Comparison of ENCODE assay signal across 9 cellular contexts in the genomic region with DNA sequence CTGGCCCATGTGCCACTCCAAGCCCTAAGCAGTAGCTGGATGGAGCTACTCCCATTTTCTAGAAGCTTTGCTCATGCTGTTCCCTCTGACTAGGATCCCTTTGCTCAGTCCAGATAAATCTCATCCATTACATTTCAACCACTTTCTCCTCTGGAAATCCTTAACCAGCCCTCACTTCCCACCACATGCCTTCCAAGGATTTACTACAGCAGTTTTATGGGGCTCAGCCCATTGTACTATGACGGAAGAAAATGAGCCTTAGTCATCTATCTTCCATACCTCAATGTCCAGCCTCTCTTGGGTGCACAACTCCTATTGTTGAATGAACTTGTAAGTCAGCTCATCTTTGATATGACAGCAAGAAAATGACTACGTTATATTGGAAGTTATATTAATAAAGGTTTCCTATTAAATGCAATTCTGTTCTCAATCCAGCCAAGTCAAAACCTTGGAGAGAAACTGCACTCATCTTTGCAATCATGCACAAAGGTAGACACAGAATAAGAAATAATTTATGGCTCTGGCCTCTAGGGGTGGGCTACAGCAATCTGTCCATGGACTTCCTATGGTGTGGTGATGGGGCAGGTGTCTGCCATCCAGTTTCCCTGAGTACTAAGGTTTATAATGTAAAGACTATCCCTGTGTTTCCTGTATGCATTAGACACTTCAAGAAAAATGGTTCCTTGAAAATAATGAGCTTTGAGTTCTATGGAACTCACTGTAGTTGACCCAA. TPM values are rescaled to one million over a fixed set of nuclear protein-coding genes. Genes with fewer than 3 reads are reported as not detected.
DNase-seq lines count a peak whose midpoint lies in the region; ATAC-seq, FAIRE-seq and TF ChIP-seq lines count a peak whose summit lies in the region.
"Had no signal": no experiment of that assay in that cellular context is flagged by ENCODE, and none has a peak within 500 bp of the region (broad histone marks: within the 10 kb centered on the region; RNA-seq: fewer than 3 reads in every experiment).

No MANE protein-coding gene starts in this region.

- 73% methylated on average over 2 of the region's 2 CpGs for WGBS in A549 (ENCODE audit: missing lambda C conversion rate)
- 87 to 88% methylated on average over 2 of the region's 2 CpGs for WGBS in upper lobe of left lung, 2 donors

- DNase-seq in A549 (ENCODE audit: low read depth in 1 of 2, low spot score in 1 of 2) (peak; percentile 19 to 37), NCI-H748 treated with DMSO at 0.1 percent for 48 hours (lab: John Stamatoyannopoulos, UW) (peak; percentile 26), fibroblast of the aortic adventitia (ENCODE audit: low read depth) (peak; percentile 40), upper lobe of left lung (no peak), SKM-1 treated with dmso at 0.1 percent for 144 hours (lab: John Stamatoyannopoulos, UW; ENCODE audit: unreplicated experiment) (no peak)
- no peak for DNase-seq in activated CD8-positive, alpha-beta memory T cell treated with anti-CD3 and anti-CD28 coated beads for 24 hours
- DNase-seq in activated effector memory CD4-positive, alpha-beta T cell treated with anti-CD3 and anti-CD28 coated beads, Interleukin-2, amount 50 U/mL, for 16 hours = no peak

- no peak overlapping the region for H3K4me2 ChIP-seq in A549

- TF ChIP-seq EP300 in A549 (IDR thresholded peaks at IDR 0.05) (no peak), upper lobe of left lung (IDR thresholded peaks at IDR 0.05) (no peak)

- H3K36me3 ChIP-seq in upper lobe of left lung = no peaks in the 10 kb centered on the region
- H3K36me3 ChIP-seq: neutrophil had no signal

- no peak overlapping the region for H3K4me3 ChIP-seq in A549
- no peak overlapping the region for H3K4me3 ChIP-seq in fibroblast of the aortic adventitia (ENCODE audit: low read depth, low read length)
- no peak overlapping the region for H3K4me3 ChIP-seq in upper lobe of left lung

- ATAC-seq in A549 = 0 out of 6 replicates have a peak, but pooled peaks of 1 of the 2 experiments have one; percentile 34
- ATAC-seq in upper lobe of left lung (ENCODE audit: low FRiP score in 2 of 2) = no peak

- no peak for FAIRE-seq in A549 (lab: Jason Lieb, UNC)

- peaks cover 35% of the 10 kb centered on the region for H3K4me1 ChIP-seq in A549
- peaks cover 10 to 27% (median 16%) of the 10 kb centered on the region in 4 donors for H3K4me1 ChIP-seq in upper lobe of left lung

- POLR2A ChIA-PET in A549 (lab: Yijun Ruan, JAX) = no interaction called here

- TF ChIP-seq RAD21 in A549 (conservative IDR thresholded peaks at IDR 0.05 in 1 of 2, IDR thresholded peaks at IDR 0.05 in 1 of 2) = no peak

- H3K9me3 ChIP-seq in A549 = no peaks in the 10 kb centered on the region
- no peaks in the 10 kb centered on the region for H3K9me3 ChIP-seq in upper lobe of left lung
- H3K9me3 ChIP-seq: neutrophil had no signal

- peak overlapping the region in 1 of 2 experiments; percentile 84; a peak in 2 of 6 replicates for H3K27ac ChIP-seq in A549
- no peak overlapping the region for H3K27ac ChIP-seq in upper lobe of left lung
- H3K27ac ChIP-seq: neutrophil had no signal

- TF ChIP-seq POLR2A in A549 (IDR thresholded peaks at IDR 0.05; ENCODE audit: low read length) = no peak
- no peak for TF ChIP-seq POLR2A in upper lobe of left lung (IDR thresholded peaks at IDR 0.05)

- CTCF ChIA-PET in A549 (lab: Yijun Ruan, JAX) = interaction anchor here (1.7 kb wide), 1 partner anchor 20 kb away, joined by 4 read pairs; no protein-coding TSS in a partner anchor

- no peaks in the 10 kb centered on the region for H3K27me3 ChIP-seq in upper lobe of left lung

- no peak; the same call in 2 of the 3 replicates for TF ChIP-seq CTCF in A549 (IDR thresholded peaks at IDR 0.05)
- TF ChIP-seq CTCF in GM12873 (IDR thresholded peaks at IDR 0.05; ENCODE audit: insufficient read depth, low read depth, low read length, missing control alignments) = peak; percentile 73
- TF ChIP-seq CTCF in fibroblast of the aortic adventitia (IDR thresholded peaks at IDR 0.05; ENCODE audit: insufficient read depth, low read length) = peak; percentile 0
- TF ChIP-seq CTCF in upper lobe of left lung (IDR thresholded peaks at IDR 0.05) = no peak

TF ChIP-seq in A549, 52 proteins besides CTCF, POLR2A, EP300 and RAD21:
- no peak for TF ChIP-seq MAFK (IDR thresholded peaks at IDR 0.05; ENCODE audit: partially characterized antibody)
- no peak for TF ChIP-seq FOSB (CRISPR knock-in tag; IDR thresholded peaks at IDR 0.05)
- TF ChIP-seq, protein P1, sequence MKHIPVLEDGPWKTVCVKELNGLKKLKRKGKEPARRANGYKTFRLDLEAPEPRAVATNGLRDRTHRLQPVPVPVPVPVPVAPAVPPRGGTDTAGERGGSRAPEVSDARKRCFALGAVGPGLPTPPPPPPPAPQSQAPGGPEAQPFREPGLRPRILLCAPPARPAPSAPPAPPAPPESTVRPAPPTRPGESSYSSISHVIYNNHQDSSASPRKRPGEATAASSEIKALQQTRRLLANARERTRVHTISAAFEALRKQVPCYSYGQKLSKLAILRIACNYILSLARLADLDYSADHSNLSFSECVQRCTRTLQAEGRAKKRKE (CRISPR knock-in tag; IDR thresholded peaks at IDR 0.05; ENCODE audit: low read depth) = no peak
- TF ChIP-seq CHD4 (IDR thresholded peaks at IDR 0.05; ENCODE audit: borderline replicate concordance) = no peak
- no peak for TF ChIP-seq CBX8 (IDR thresholded peaks at IDR 0.05)
- TF ChIP-seq FOSL2 (IDR thresholded peaks at IDR 0.05) = no peak
- TF ChIP-seq FOSL2 (CRISPR knock-in tag; IDR thresholded peaks at IDR 0.05) = no peak
- TF ChIP-seq, protein P2, sequence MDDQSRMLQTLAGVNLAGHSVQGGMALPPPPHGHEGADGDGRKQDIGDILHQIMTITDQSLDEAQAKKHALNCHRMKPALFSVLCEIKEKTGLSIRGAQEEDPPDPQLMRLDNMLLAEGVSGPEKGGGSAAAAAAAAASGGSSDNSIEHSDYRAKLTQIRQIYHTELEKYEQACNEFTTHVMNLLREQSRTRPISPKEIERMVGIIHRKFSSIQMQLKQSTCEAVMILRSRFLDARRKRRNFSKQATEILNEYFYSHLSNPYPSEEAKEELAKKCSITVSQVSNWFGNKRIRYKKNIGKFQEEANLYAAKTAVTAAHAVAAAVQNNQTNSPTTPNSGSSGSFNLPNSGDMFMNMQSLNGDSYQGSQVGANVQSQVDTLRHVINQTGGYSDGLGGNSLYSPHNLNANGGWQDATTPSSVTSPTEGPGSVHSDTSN (IDR thresholded peaks at IDR 0.05) = no peak
- no peak for TF ChIP-seq USF2 (IDR thresholded peaks at IDR 0.05)
- no peak for TF ChIP-seq NR3C1 (IDR thresholded peaks at IDR 0.05)
- no peak for TF ChIP-seq MAZ (IDR thresholded peaks at IDR 0.05; ENCODE audit: borderline replicate concordance, low read depth, low read length)
- no peak for TF ChIP-seq CHD2 (IDR thresholded peaks at IDR 0.05; ENCODE audit: low read length, partially characterized antibody)

RNA-seq across cellular contexts. Expression of gene B4GALT6, which starts 3.4 kb away (rescaled TPM):
- 12.8 TPM in 2 replicates for polyA plus RNA-seq in A549 (2011; rRNA removed)
- 1.9 and 2.0 TPM in 2 replicates for polyA plus RNA-seq in A549 (2012; cell fraction: cytosol; rRNA removed)
- 1.2 and 1.8 TPM in 2 replicates for polyA plus RNA-seq in A549 (2012; cell fraction: nucleus; rRNA removed)
- 6.3 to 7.1 TPM (median 6.7 TPM) in 3 replicates for polyA plus RNA-seq in A549 (2017; fragmentation: RNase III; extraction: RNeasy Plus Mini Kit Qiagen cat#74134 plus additional on column Dnase treatment)
- polyA minus RNA-seq in A549 (2011; rRNA and poly(A)+ RNA removed) = 5.6 and 7.0 TPM in 2 replicates
- 1.9 and 6.3 TPM in 2 replicates for total RNA-seq in fibroblast of the aortic adventitia (ENCODE audit: low replicate concordance)
- total RNA-seq in upper lobe of left lung = 1 to 10 TPM in 4 of 6 donors, under 1 TPM in 1, not detected in 1; 0.55 to 3.4 (median 1.8) TPM

Comparison
In these comparisons a context has a peak if more than half of its experiments do, and no peak if none do; other contexts are left out.
1. DNase-seq: peak in A549 (2 of 2), NCI-H748 treated with DMSO at 0.1 percent for 48 hours (single experiment) and fibroblast of the aortic adventitia (single experiment); none in activated CD8-positive, alpha-beta memory T cell treated with anti-CD3 and anti-CD28 coated beads for 24 hours (single experiment), activated effector memory CD4-positive, alpha-beta T cell treated with anti-CD3 and anti-CD28 coated beads, Interleukin-2, amount 50 U/mL, for 16 hours (single experiment), upper lobe of left lung (0 of 2) and SKM-1 treated with dmso at 0.1 percent for 144 hours (single experiment).
2. CTCF ChIP-seq: peak in GM12873 (single experiment) and fibroblast of the aortic adventitia (single experiment); none in A549 (single experiment) and upper lobe of left lung (0 of 6).